Comparison of ENCODE assay signal across 17 cellular contexts in the genomic region with DNA sequence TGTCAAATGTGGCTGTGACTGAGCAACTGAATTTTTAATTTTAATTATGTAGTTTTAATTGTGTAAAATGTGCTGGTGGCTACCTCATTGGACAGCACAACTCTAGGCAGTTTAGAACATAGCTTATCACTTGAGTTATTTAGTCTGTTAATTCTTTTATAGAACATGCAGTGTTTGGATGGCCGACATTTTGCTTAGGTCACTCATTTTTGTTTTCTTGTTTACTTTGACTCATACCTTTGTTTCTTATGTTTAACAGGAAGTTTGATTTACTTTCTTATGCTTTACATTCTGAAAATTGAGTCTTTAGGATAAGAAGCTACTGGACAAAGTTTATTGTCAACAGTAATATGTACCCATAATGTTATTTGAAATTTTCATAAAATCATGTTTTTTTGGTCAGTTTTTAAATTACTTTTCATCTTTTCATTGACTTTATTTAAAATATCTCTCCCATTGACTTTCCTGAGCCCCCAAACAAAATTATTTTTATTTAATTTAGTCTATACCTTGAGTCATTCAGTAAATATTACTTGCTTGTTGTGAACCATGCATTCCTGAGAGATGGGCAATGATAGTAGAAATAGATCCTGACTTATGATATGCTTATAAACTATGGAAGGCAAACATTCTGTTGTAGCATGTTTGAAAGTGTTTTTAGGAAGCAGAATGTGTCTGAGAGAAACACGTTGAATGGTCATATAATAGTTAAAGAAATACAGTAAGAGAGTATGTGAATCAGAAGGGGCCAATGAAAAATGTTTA.
DNase-seq lines count a peak whose midpoint lies in the region; ATAC-seq, FAIRE-seq and TF ChIP-seq lines count a peak whose summit lies in the region.
"Had no signal": no experiment of that assay in that cellular context is flagged by ENCODE, and none has a peak within 500 bp of the region (broad histone marks: within the 10 kb centered on the region; RNA-seq: fewer than 3 reads in every experiment).

No MANE protein-coding gene starts in this region.

- H2AK5ac ChIP-seq in IMR-90 (ENCODE audit: low read depth, low read length): no peak overlapping the region

- dilution Hi-C loops in IMR-90 (cut with HindIII; ENCODE audit: low sequenced_read_pairs, unreplicated experiment): no loop called here

- no peaks in the 10 kb centered on the region for H3K36me3 Mint-ChIP-seq in activated T-helper 1 cell treated with anti-CD3 and anti-CD28 coated beads, Interleukin-12 subunit alpha, Interleukin-12 subunit beta, Interleukin-2, Interleukin-4 antibody, amounts not matched to agents 30 ng/mL and 10 ng/mL and 1 ng/mL, durations not matched to agents 14 hours and 24 hours and 36 hours (ENCODE audit: low read depth)

- H2BK5ac ChIP-seq in IMR-90 (ENCODE audit: low read depth, low read length, poor library complexity, severe bottlenecking): peak overlapping the region; percentile 34

- H3K23ac ChIP-seq in IMR-90 (ENCODE audit: low read depth, low read length): no peak overlapping the region

- H3K9me1 ChIP-seq in IMR-90 (ENCODE audit: insufficient read depth, low read length): peaks cover 8% of the 10 kb centered on the region; the same call in 1 of the 2 replicates

- POLR2A ChIA-PET in IMR-90 (lab: Charles Lee; ENCODE audit: unreplicated experiment): no interaction called here

- no peak overlapping the region for H2BK120ac ChIP-seq in IMR-90 (ENCODE audit: low read depth, low read length)

- no peak overlapping the region for H4K5ac ChIP-seq in IMR-90 (ENCODE audit: low read depth, low read length)

- H3K27me3 ChIP-seq in IMR-90 (ENCODE audit: control insufficient read depth, insufficient read depth, low read length): no peaks in the 10 kb centered on the region
- H3K27me3 ChIP-seq: uterus had no signal

- no peaks in the 10 kb centered on the region for H3K36me3 ChIP-seq in IMR-90 (ENCODE audit: control insufficient read depth, insufficient read depth, low read length)
- H3K36me3 ChIP-seq: left ventricle myocardium inferior, prostate gland, uterus had no signal

- H3K14ac ChIP-seq in IMR-90 (replicated peaks; ENCODE audit: low read depth, low read length): no peak overlapping the region

- H3K9me3 ChIP-seq in IMR-90 (ENCODE audit: control insufficient read depth, insufficient read depth, low read length): no peaks in the 10 kb centered on the region
- H3K9me3 ChIP-seq: left ventricle myocardium inferior, prostate gland, uterus had no signal

- CTCF ChIA-PET in IMR-90 (lab: Yijun Ruan, JAX): interaction anchor here (1.1 kb wide), 1 partner anchor 10 kb away, joined by 3 read pairs; no protein-coding TSS in a partner anchor

- H2AK9ac ChIP-seq in IMR-90 (replicated peaks; ENCODE audit: low read depth, low read length, poor library complexity): no peak overlapping the region

- intact Hi-C loops in IMR-90 (cut with micrococcal nuclease): no loop called here
- intact Hi-C loops in activated T-helper 1 cell treated with anti-CD3 and anti-CD28 coated beads, Interleukin-12 subunit alpha, Interleukin-12 subunit beta, Interleukin-2, Interleukin-4 antibody, amounts not matched to agents 30 ng/mL and 10 ng/mL and 1 ng/mL, durations not matched to agents 14 hours and 24 hours and 36 hours (cut with micrococcal nuclease): no loop called here

- TF ChIP-seq CTCF in IMR-90 (conservative IDR thresholded peaks at IDR 0.05; ENCODE audit: low read depth, low read length): no peak
- TF ChIP-seq CTCF in astrocyte of the spinal cord (IDR thresholded peaks at IDR 0.05; ENCODE audit: low read depth, low read length): no peak

- ATAC-seq in IMR-90 (ENCODE audit: low read depth) (peak; percentile 74; the same call in 1 of the 2 replicates), GM21447 (IDR thresholded peaks at IDR 0.05; ENCODE audit: unreplicated experiment) (no peak), GM21515 (IDR thresholded peaks at IDR 0.05; ENCODE audit: unreplicated experiment) (no peak)
- ATAC-seq: esophagus mucosa had no signal

- H3K4me2 ChIP-seq in IMR-90 (ENCODE audit: low read depth, low read length): peak overlapping the region; percentile 28; the same call in 1 of the 2 replicates

- H3K4ac ChIP-seq in IMR-90 (ENCODE audit: low read depth, low read length): no peak overlapping the region

- TF ChIP-seq RAD21 in IMR-90 (IDR thresholded peaks at IDR 0.05; ENCODE audit: low read length): no peak

- H2BK15ac ChIP-seq in IMR-90 (ENCODE audit: low read depth, low read length): no peak overlapping the region

- peaks cover 10% of the 10 kb centered on the region for H3K4me1 ChIP-seq in IMR-90 (ENCODE audit: control insufficient read depth, insufficient read depth, low read length)
- H3K4me1 ChIP-seq: prostate gland, uterus had no signal

- peaks cover 29% of the 10 kb centered on the region for H4K20me1 ChIP-seq in IMR-90 (ENCODE audit: insufficient read depth, low read length)

- in situ Hi-C loops in IMR-90 (cut with MboI; ENCODE audit: low sequenced_read_pairs) (no loop called here), astrocyte of the spinal cord (cut with HindIII; ENCODE audit: low sequenced_read_pairs) (no loop called here)

- H3K18ac ChIP-seq in IMR-90 (ENCODE audit: low read depth, low read length): no peak overlapping the region

- DNase-seq in AG08395 (ENCODE audit: low spot score) (peak; percentile 15), IMR-90 (peak; percentile 71), astrocyte of the spinal cord (ENCODE audit: low read depth, low spot score) (peak; percentile 47), Kasumi-1 (lab: John Stamatoyannopoulos, UW) (no peak)
- no peak for DNase-seq in activated T-helper 1 cell treated with anti-CD3 and anti-CD28 coated beads, Interleukin-12 subunit alpha, Interleukin-12 subunit beta, Interleukin-2, Interleukin-4 antibody, amounts not matched to agents 30 ng/mL and 10 ng/mL and 1 ng/mL, durations not matched to agents 14 hours and 24 hours and 36 hours (ENCODE audit: low spot score)
- DNase-seq: activated B cell treated with CpG ODN at 0.5 μM for 24 hours; activated effector memory CD4-positive, alpha-beta T cell treated with anti-CD3 and anti-CD28 coated beads, Interleukin-2, amount 50 U/mL, for 16 hours; left ventricle myocardium inferior; NCI-H2029; NCI-H82; uterus had no signal

- H3K4me1 Mint-ChIP-seq in activated T-helper 1 cell treated with anti-CD3 and anti-CD28 coated beads, Interleukin-12 subunit alpha, Interleukin-12 subunit beta, Interleukin-2, Interleukin-4 antibody, amounts not matched to agents 30 ng/mL and 10 ng/mL and 1 ng/mL, durations not matched to agents 14 hours and 24 hours and 36 hours (ENCODE audit: low read depth): peaks cover 19% of the 10 kb centered on the region

- no peak overlapping the region for H3K9ac ChIP-seq in IMR-90 (ENCODE audit: low read depth, low read length)

- BruUV-seq in IMR-90 (replicated peaks; lab: Mats Ljungman, UMichigan): no TSS peak

- H3K9me3 Mint-ChIP-seq in activated T-helper 1 cell treated with anti-CD3 and anti-CD28 coated beads, Interleukin-12 subunit alpha, Interleukin-12 subunit beta, Interleukin-2, Interleukin-4 antibody, amounts not matched to agents 30 ng/mL and 10 ng/mL and 1 ng/mL, durations not matched to agents 14 hours and 24 hours and 36 hours: no peaks in the 10 kb centered on the region
- H3K9me3 Mint-ChIP-seq: activated B cell treated with CpG ODN at 0.5 μM for 24 hours; dendritic cell treated with granulocyte-macrophage colony-stimulating factor and Interleukin-4, amounts not matched to agents 40 ng/mL and 50 ng/mL, for 4 days had no signal

- H3K79me1 ChIP-seq in IMR-90 (ENCODE audit: low read depth in 1 of 2, low read length in 2 of 2): peaks cover 25 to 56% of the 10 kb centered on the region in 2 experiments

- H3K27ac ChIP-seq in IMR-90 (ENCODE audit: insufficient read depth, low read length): no peak overlapping the region
- H3K27ac ChIP-seq: left ventricle myocardium inferior, prostate gland, uterus had no signal

- H2AFZ ChIP-seq in IMR-90 (replicated peaks; ENCODE audit: low read length, poor library complexity): no peak overlapping the region

- no peak overlapping the region for H2BK20ac ChIP-seq in IMR-90 (ENCODE audit: low read depth, low read length)

- no peak overlapping the region for H3K27ac Mint-ChIP-seq in activated T-helper 1 cell treated with anti-CD3 and anti-CD28 coated beads, Interleukin-12 subunit alpha, Interleukin-12 subunit beta, Interleukin-2, Interleukin-4 antibody, amounts not matched to agents 30 ng/mL and 10 ng/mL and 1 ng/mL, durations not matched to agents 14 hours and 24 hours and 36 hours
- H3K27ac Mint-ChIP-seq: activated B cell treated with CpG ODN at 0.5 μM for 24 hours; dendritic cell treated with granulocyte-macrophage colony-stimulating factor and Interleukin-4, amounts not matched to agents 40 ng/mL and 50 ng/mL, for 4 days had no signal

- no peak overlapping the region for H3K4me3 Mint-ChIP-seq in activated T-helper 1 cell treated with anti-CD3 and anti-CD28 coated beads, Interleukin-12 subunit alpha, Interleukin-12 subunit beta, Interleukin-2, Interleukin-4 antibody, amounts not matched to agents 30 ng/mL and 10 ng/mL and 1 ng/mL, durations not matched to agents 14 hours and 24 hours and 36 hours
- H3K4me3 Mint-ChIP-seq: activated B cell treated with CpG ODN at 0.5 μM for 24 hours; dendritic cell treated with granulocyte-macrophage colony-stimulating factor and Interleukin-4, amounts not matched to agents 40 ng/mL and 50 ng/mL, for 4 days had no signal

- peak; percentile 55 for FAIRE-seq in islet of Langerhans (lab: Jason Lieb, UNC)

- no CpG with 5 or more reads among the region's 2 CpGs for WGBS in IMR-90 (ENCODE audit: extremely low coverage in 2 of 2, insufficient read length in 1 of 2), 2 experiments

- H4K91ac ChIP-seq in IMR-90 (ENCODE audit: insufficient read depth, low read depth, low read length): no peak overlapping the region

- no peak overlapping the region for H3K56ac ChIP-seq in IMR-90 (ENCODE audit: extremely low read depth, insufficient read depth, low read length)

- H4K8ac ChIP-seq in IMR-90 (ENCODE audit: low read depth in 2 of 2, low read length in 2 of 2): no peak overlapping the region

- no peaks in the 10 kb centered on the region for H3K27me3 Mint-ChIP-seq in activated T-helper 1 cell treated with anti-CD3 and anti-CD28 coated beads, Interleukin-12 subunit alpha, Interleukin-12 subunit beta, Interleukin-2, Interleukin-4 antibody, amounts not matched to agents 30 ng/mL and 10 ng/mL and 1 ng/mL, durations not matched to agents 14 hours and 24 hours and 36 hours (ENCODE audit: insufficient read depth)
- H3K27me3 Mint-ChIP-seq: activated B cell treated with CpG ODN at 0.5 μM for 24 hours; dendritic cell treated with granulocyte-macrophage colony-stimulating factor and Interleukin-4, amounts not matched to agents 40 ng/mL and 50 ng/mL, for 4 days had no signal

- H3K4me3 ChIP-seq in IMR-90 (ENCODE audit: insufficient read depth, low read depth, low read length) (no peak overlapping the region), astrocyte of the spinal cord (ENCODE audit: low read depth, low read length) (no peak overlapping the region)
- H3K4me3 ChIP-seq: left ventricle myocardium inferior, prostate gland, uterus had no signal

- no peak for TF ChIP-seq POLR2A in IMR-90 (IDR thresholded peaks at IDR 0.05; ENCODE audit: low read depth, low read length)

TF ChIP-seq in IMR-90, 13 proteins besides CTCF, POLR2A, EP300 and RAD21:
- TF ChIP-seq MAFK (IDR thresholded peaks at IDR 0.05; ENCODE audit: low read depth, low read length): 0 out of 2 replicates have a peak, but pooled peaks have one; percentile 11
- no peak for TF ChIP-seq NFE2L2 (IDR thresholded peaks at IDR 0.05; ENCODE audit: low read depth, low read length)

Comparison
In these comparisons a context has a peak if more than half of its experiments do, and no peak if none do; other contexts are left out.
1. DNase-seq: peak in AG08395 (single experiment), IMR-90 (single experiment) and astrocyte of the spinal cord (single experiment); none in Kasumi-1 (0 of 2) and activated T-helper 1 cell treated with anti-CD3 and anti-CD28 coated beads, Interleukin-12 subunit alpha, Interleukin-12 subunit beta, Interleukin-2, Interleukin-4 antibody, amounts not matched to agents 30 ng/mL and 10 ng/mL and 1 ng/mL, durations not matched to agents 14 hours and 24 hours and 36 hours (single experiment).